Comparison of ENCODE assay signal across 1 cellular context in the genomic region with DNA sequence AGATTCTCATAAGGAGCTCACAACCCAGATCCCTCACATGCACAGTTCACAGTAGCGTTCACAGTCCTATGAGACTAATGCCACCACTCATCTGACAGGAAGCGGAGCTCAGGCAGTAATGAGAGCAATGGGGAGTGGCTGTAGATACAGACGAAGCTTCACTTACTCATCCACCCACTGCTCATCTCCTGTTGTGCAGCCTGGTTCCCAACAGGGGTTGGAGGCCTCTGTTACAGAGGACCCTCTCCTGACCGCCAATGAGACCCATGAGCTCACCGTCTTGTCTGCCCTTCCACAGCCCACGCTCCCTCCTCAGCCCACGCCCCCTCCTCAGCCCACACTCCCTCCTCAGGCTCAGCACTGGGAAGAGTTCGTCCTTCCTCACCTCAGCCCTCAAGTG.
TF ChIP-seq lines count a peak whose summit lies in the region.

No MANE protein-coding gene starts in this region.

TF ChIP-seq in HepG2, 621 proteins besides CTCF, POLR2A, EP300 and RAD21:
- TF ChIP-seq IRX3 (CRISPR knock-in tag; IDR thresholded peaks at IDR 0.05; ENCODE audit: borderline replicate concordance, low read depth) (no peak), SRF (IDR thresholded peaks at IDR 0.05; ENCODE audit: low read depth, low read length) (no peak), YEATS4 (CRISPR knock-in tag; IDR thresholded peaks at IDR 0.05; ENCODE audit: borderline replicate concordance) (no peak), PPARG (CRISPR knock-in tag; conservative IDR thresholded peaks at IDR 0.05) (no peak), RELA (CRISPR knock-in tag; IDR thresholded peaks at IDR 0.05) (no peak), ZSCAN29 (CRISPR knock-in tag; conservative IDR thresholded peaks at IDR 0.05) (no peak), ZNF557 (CRISPR knock-in tag; IDR thresholded peaks at IDR 0.05) (no peak)
- TF ChIP-seq, protein P1, sequence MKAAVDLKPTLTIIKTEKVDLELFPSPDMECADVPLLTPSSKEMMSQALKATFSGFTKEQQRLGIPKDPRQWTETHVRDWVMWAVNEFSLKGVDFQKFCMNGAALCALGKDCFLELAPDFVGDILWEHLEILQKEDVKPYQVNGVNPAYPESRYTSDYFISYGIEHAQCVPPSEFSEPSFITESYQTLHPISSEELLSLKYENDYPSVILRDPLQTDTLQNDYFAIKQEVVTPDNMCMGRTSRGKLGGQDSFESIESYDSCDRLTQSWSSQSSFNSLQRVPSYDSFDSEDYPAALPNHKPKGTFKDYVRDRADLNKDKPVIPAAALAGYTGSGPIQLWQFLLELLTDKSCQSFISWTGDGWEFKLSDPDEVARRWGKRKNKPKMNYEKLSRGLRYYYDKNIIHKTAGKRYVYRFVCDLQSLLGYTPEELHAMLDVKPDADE (CRISPR knock-in tag; IDR thresholded peaks at IDR 0.05) = no peak
